In the genomic region with DNA sequence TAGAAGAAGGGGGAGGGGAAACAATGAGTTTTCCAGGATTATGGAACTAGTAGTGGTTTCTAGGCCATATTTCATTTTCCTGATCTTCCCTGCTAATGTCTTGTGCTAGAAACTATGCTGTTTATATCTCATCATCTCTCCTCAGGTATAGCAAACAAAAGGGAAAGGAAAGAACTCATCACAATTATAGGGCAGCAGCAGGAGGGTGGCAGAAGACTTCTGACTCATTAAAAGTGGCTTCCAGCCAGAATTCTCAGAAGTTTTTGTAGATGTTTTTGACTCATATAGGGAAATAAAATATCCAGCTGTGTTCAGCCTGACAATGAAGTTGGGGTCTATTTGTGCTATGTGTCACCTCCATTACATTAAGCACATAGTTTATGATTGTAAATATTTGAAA, we compare ENCODE assay signal across 8 cellular contexts. TPM values are rescaled to one million over a fixed set of nuclear protein-coding genes. Genes with fewer than 3 reads are reported as not detected.
DNase-seq lines count a peak whose midpoint lies in the region; ATAC-seq and TF ChIP-seq lines count a peak whose summit lies in the region.

No MANE protein-coding gene starts in this region.

- ATAC-seq in activated T-cell treated with anti-CD3 and anti-CD28 coated beads, Interleukin-2, amount 50 U/mL, for 4 hours: peak; percentile 83 to 85
- ATAC-seq in central memory CD8-positive, alpha-beta T cell (replicated peaks; ENCODE audit: extremely low read depth, poor library complexity, severe bottlenecking): peak; percentile 23
- no peak for ATAC-seq in HG03025 (IDR thresholded peaks at IDR 0.05; ENCODE audit: low FRiP score, unreplicated experiment)

- H3K4me1 ChIP-seq in OCI-LY3 (ENCODE audit: low read length) (peaks cover 60% of the 10 kb centered on the region), parathyroid adenoma (no peaks in the 10 kb centered on the region)

- no peaks in the 10 kb centered on the region for H3K9me3 ChIP-seq in OCI-LY3 (ENCODE audit: insufficient read depth, low read length)
- H3K9me3 ChIP-seq in parathyroid adenoma (ENCODE audit: control insufficient read depth, low read length): no peaks in the 10 kb centered on the region

- H3K4me2 ChIP-seq in OCI-LY3 (ENCODE audit: low read length): peak overlapping the region; percentile 83
- H3K4me2 ChIP-seq in parathyroid adenoma (ENCODE audit: low read length): peak overlapping the region; percentile 5

- H3K27ac Mint-ChIP-seq in central memory CD8-positive, alpha-beta T cell (ENCODE audit: low read depth): peak overlapping the region; percentile 83

- no peak for TF ChIP-seq CTCF in OCI-LY3 (IDR thresholded peaks at IDR 0.05; ENCODE audit: low read depth, low read length)
- no peak for TF ChIP-seq CTCF in parathyroid adenoma (IDR thresholded peaks at IDR 0.05)

- H3K9ac ChIP-seq in OCI-LY3 (ENCODE audit: low read length) (peak overlapping the region; percentile 96), parathyroid adenoma (no peak overlapping the region)

- H3K4me3 ChIP-seq in OCI-LY3 (ENCODE audit: low read length): peak overlapping the region; percentile 98
- no peak overlapping the region for H3K4me3 ChIP-seq in parathyroid adenoma (ENCODE audit: low read depth, low read length)

- peaks cover 100% of the 10 kb centered on the region for H3K79me2 ChIP-seq in OCI-LY3 (ENCODE audit: low read length)
- H3K79me2 ChIP-seq in parathyroid adenoma: peaks cover 2% of the 10 kb centered on the region

- H3K27ac ChIP-seq in OCI-LY3 (ENCODE audit: low read length) (peak overlapping the region; percentile 92), parathyroid adenoma (no peak overlapping the region)

- H3K36me3 Mint-ChIP-seq in activated T-cell treated with anti-CD3 and anti-CD28 coated beads, Interleukin-2, amount 50 U/mL, for 4 hours (ENCODE audit: insufficient read depth): peaks cover 6% of the 10 kb centered on the region
- peaks cover 1% of the 10 kb centered on the region for H3K36me3 Mint-ChIP-seq in central memory CD8-positive, alpha-beta T cell (ENCODE audit: insufficient read depth)

- H3K36me3 ChIP-seq in OCI-LY3 (replicated peaks; ENCODE audit: low read depth, low read length) (peaks cover 51% of the 10 kb centered on the region), parathyroid adenoma (ENCODE audit: control insufficient read depth, insufficient read depth, low read length) (no peaks in the 10 kb centered on the region)

- H4K20me1 ChIP-seq in OCI-LY3 (ENCODE audit: insufficient read depth, low read length): peaks cover 86% of the 10 kb centered on the region

- H3K27me3 Mint-ChIP-seq in activated T-cell treated with anti-CD3 and anti-CD28 coated beads, Interleukin-2, amount 50 U/mL, for 4 hours (ENCODE audit: low read depth): no peaks in the 10 kb centered on the region
- peaks cover 11% of the 10 kb centered on the region for H3K27me3 Mint-ChIP-seq in central memory CD8-positive, alpha-beta T cell

- no peaks in the 10 kb centered on the region for H3K9me3 Mint-ChIP-seq in activated T-cell treated with anti-CD3 and anti-CD28 coated beads, Interleukin-2, amount 50 U/mL, for 4 hours
- H3K9me3 Mint-ChIP-seq in central memory CD8-positive, alpha-beta T cell: no peaks in the 10 kb centered on the region

- H3K4me1 Mint-ChIP-seq in activated T-cell treated with anti-CD3 and anti-CD28 coated beads, Interleukin-2, amount 50 U/mL, for 4 hours (ENCODE audit: low read depth): peaks cover 41% of the 10 kb centered on the region
- H3K4me1 Mint-ChIP-seq in central memory CD8-positive, alpha-beta T cell: peaks cover 31% of the 10 kb centered on the region

- peak overlapping the region; percentile 51 for H3K4me3 Mint-ChIP-seq in activated T-cell treated with anti-CD3 and anti-CD28 coated beads, Interleukin-2, amount 50 U/mL, for 4 hours
- peak overlapping the region; percentile 62 for H3K4me3 Mint-ChIP-seq in central memory CD8-positive, alpha-beta T cell

- H3K27me3 ChIP-seq in OCI-LY3 (ENCODE audit: low read depth, low read length) (no peaks in the 10 kb centered on the region), parathyroid adenoma (ENCODE audit: control insufficient read depth, insufficient read depth, low read length) (no peaks in the 10 kb centered on the region)

- no peak for DNase-seq in activated T-cell treated with anti-CD3 and anti-CD28 coated beads, Interleukin-2, amount 50 U/mL, for 4 hours
- DNase-seq in activated T-cell treated with anti-CD3 and anti-CD28 coated beads, Interleukin-2, amount 50 U/mL, for 1 hour: no peak
- DNase-seq in central memory CD8-positive, alpha-beta T cell (ENCODE audit: low spot score in 2 of 2): no peak
- DNase-seq in DMS79 (lab: John Stamatoyannopoulos, UW) (no peak), HuH-7 (ENCODE audit: low spot score) (no peak)

- H2AFZ ChIP-seq in OCI-LY3 (ENCODE audit: low read depth, low read length) (no peak overlapping the region), parathyroid adenoma (no peak overlapping the region)

RNA-seq across cellular contexts. Expression of a gene that starts 6.5 kb away (rescaled TPM):
- total RNA-seq in activated T-cell treated with anti-CD3 and anti-CD28 coated beads, Interleukin-2, amount 50 U/mL, for 4 hours: 10 to 100 TPM; 41.9 to 60.0 (median 46.6) TPM
